Comparison of ENCODE assay signal across 21 cellular contexts in the genomic region with DNA sequence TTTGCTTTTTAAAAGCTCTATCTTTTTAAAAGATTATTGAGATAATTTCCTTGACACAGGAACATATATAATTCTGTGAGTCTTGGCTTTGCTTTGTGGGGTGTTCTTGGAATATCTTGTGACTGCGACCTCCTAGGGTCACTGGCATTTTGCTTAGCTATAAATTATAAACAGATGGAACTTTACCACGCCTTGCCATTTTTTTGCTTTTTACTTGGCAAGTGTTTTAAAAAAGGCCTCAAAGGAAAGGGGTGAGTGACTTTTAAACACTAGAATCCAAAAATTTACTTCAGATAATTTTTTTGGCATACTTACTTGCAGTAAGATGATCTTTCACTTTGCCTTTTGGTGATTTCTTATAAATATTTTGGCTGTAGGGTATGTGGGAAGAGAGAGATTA.
"Had no signal": no experiment of that assay in that cellular context is flagged by ENCODE, and none has a peak within 500 bp of the region (broad histone marks: within the 10 kb centered on the region; RNA-seq: fewer than 3 reads in every experiment).

No MANE protein-coding gene starts in this region.

- H3K4me3 ChIP-seq: breast epithelium, heart right ventricle, lower lobe of right lung, sigmoid colon, smooth muscle cell, testis had no signal

- H3K9me3 ChIP-seq: breast epithelium, heart right ventricle, lower lobe of right lung, sigmoid colon, testis had no signal

- H3K4me2 ChIP-seq: smooth muscle cell had no signal

- DNase-seq: activated naive CD4-positive, alpha-beta T cell; activated T-cell treated with anti-CD3 and anti-CD28 coated beads, Interleukin-2, amount 50 U/mL, for 1 hour; cortex of kidney; effector CD8-positive, alpha-beta T cell; erythroblast; heart right ventricle; left colon; lower lobe of right lung; naive thymus-derived CD8-positive, alpha-beta T cell; retina; sigmoid colon; stimulated activated CD4-positive, alpha-beta T cell treated with anti-CD3 and anti-CD28 coated beads, Interleukin-2, amount 100 ng/mL, for 48 hours; stimulated activated CD8-positive, alpha-beta memory T cell treated with anti-CD3 and anti-CD28 coated beads, Interleukin-4, amount 100 ng/mL, for 48 hours; stimulated activated naive B cell treated with anti-CD40 and anti-IgM and Interleukin-4, amounts not matched to agents 10 μg/mL and 1 μg/mL and 100 μg/mL, for 72 hours; T-helper 9 cell; testis; trophoblast cell had no signal

- H3K27me3 ChIP-seq: breast epithelium, heart right ventricle, sigmoid colon, testis had no signal

- ATAC-seq: activated T-helper 17 cell treated with anti-CD3 and anti-CD28 coated beads, Interleukin-2, amount 50 U/mL, for 72 hours; heart right ventricle; left colon; lower lobe of right lung; naive thymus-derived CD8-positive, alpha-beta T cell; stimulated activated naive B cell treated with anti-CD40 and anti-IgM and Interleukin-4, amounts not matched to agents 10 μg/mL and 1 μg/mL and 100 μg/mL, for 72 hours; WTC11 had no signal

- H3K4me1 ChIP-seq: breast epithelium, heart right ventricle, lower lobe of right lung, sigmoid colon, testis had no signal

- H3K36me3 ChIP-seq: breast epithelium had no signal

- H3K27ac ChIP-seq: breast epithelium, heart right ventricle, lower lobe of right lung, sigmoid colon, testis had no signal
